ENCODE assay signal across 23 cellular contexts in the genomic region with DNA sequence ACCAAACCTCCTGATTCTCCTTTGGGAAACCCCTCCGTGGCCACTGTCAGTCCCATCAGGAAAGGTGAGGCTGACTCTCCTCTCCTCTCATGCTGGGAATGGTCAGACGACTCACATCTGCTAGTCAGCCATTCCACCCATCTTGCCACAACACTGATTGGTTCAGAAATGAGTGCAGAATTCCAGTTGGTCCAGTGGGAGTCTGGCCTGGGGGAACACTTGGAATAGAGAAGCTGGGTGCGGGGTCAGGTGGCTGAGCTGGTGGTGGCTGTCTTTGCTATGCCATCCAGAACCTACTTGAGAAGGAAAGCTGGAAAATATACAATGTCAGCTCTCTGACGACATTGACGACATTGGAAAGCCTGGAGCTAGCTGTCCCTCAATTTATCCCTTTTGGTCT. TPM values are rescaled to one million over a fixed set of nuclear protein-coding genes. Genes with fewer than 3 reads are reported as not detected.
A peak's percentile ranks its signal among the peaks of the same experiment; 100 is the strongest.
DNase-seq lines count a peak whose midpoint lies in the region; ATAC-seq and TF ChIP-seq lines count a peak whose summit lies in the region.
"Had no signal": no experiment of that assay in that cellular context is flagged by ENCODE, and none has a peak within 500 bp of the region (broad histone marks: within the 10 kb centered on the region; RNA-seq: fewer than 3 reads in every experiment).

No MANE protein-coding gene starts in this region.

- H3K4me2 ChIP-seq in trophoblast cell (ENCODE audit: low read length) = no peak overlapping the region
- H3K4me2 ChIP-seq: GM23338, PC-9 had no signal

- H2AK5ac ChIP-seq in trophoblast cell (ENCODE audit: low read length) = no peak overlapping the region

- no peak overlapping the region for H3K9ac ChIP-seq in trophoblast cell (ENCODE audit: low read length)

- H3K23ac ChIP-seq in trophoblast cell (ENCODE audit: low read length) = no peak overlapping the region

- no peak overlapping the region for H2BK120ac ChIP-seq in trophoblast cell (ENCODE audit: insufficient read depth, low read length, poor library complexity)

- TF ChIP-seq CTCF in epithelial cell of esophagus (IDR thresholded peaks at IDR 0.05; ENCODE audit: insufficient read depth, low read depth, low read length, missing control alignments) (no peak), thoracic aorta (IDR thresholded peaks at IDR 0.05) (no peak)

- H3K27ac ChIP-seq in trophoblast cell (ENCODE audit: low read depth, low read length) (no peak overlapping the region), thoracic aorta (peak overlapping the region; percentile 13 to 95)
- H3K27ac ChIP-seq: 22Rv1, HL-60, PC-9, RWPE1 had no signal

- H3K27me3 ChIP-seq in trophoblast cell (ENCODE audit: insufficient read depth, low read length) (no peaks in the 10 kb centered on the region), thoracic aorta (replicated peaks; ENCODE audit: insufficient read depth) (no peaks in the 10 kb centered on the region)

- no peak overlapping the region for H4K8ac ChIP-seq in trophoblast cell (ENCODE audit: low read depth, low read length)

- H4K91ac ChIP-seq in trophoblast cell (ENCODE audit: low read depth, low read length) = no peak overlapping the region

- peaks cover 10% of the 10 kb centered on the region for H3K79me1 ChIP-seq in trophoblast cell (ENCODE audit: low read length)

- H3K9me3 ChIP-seq in trophoblast cell (ENCODE audit: insufficient read depth, low read depth, low read length) = no peaks in the 10 kb centered on the region
- H3K9me3 ChIP-seq in thoracic aorta = no peaks in the 10 kb centered on the region
- H3K9me3 ChIP-seq: MG63 had no signal

- WGBS in trophoblast cell (ENCODE audit: extremely low coverage, insufficient coverage, insufficient read length) = no CpG with 5 or more reads among the region's 5 CpGs

- no peak overlapping the region for H3K14ac ChIP-seq in trophoblast cell (ENCODE audit: low read length)

- H3K36me3 ChIP-seq in trophoblast cell (ENCODE audit: control insufficient read depth in 1 of 2, insufficient read depth in 2 of 2, low read length in 2 of 2) (no peaks in the 10 kb centered on the region), thoracic aorta (no peaks in the 10 kb centered on the region)
- H3K36me3 ChIP-seq: MG63 had no signal

- peak overlapping the region; percentile 7 for H2BK12ac ChIP-seq in trophoblast cell (ENCODE audit: low read length)

- H3K18ac ChIP-seq in trophoblast cell (ENCODE audit: low read length) = no peak overlapping the region

- no peak overlapping the region for H2BK5ac ChIP-seq in trophoblast cell (ENCODE audit: low read depth, low read length, poor library complexity)

- H3K4me3 ChIP-seq in epithelial cell of esophagus (ENCODE audit: low read length) (no peak overlapping the region), trophoblast cell (ENCODE audit: low read depth, low read length) (no peak overlapping the region), thoracic aorta (no peak overlapping the region)
- H3K4me3 ChIP-seq: GM23338, MG63, PC-9 had no signal

- peak; percentile 45 for DNase-seq in activated effector memory CD4-positive, alpha-beta T cell treated with anti-CD3 and anti-CD28 coated beads, Interleukin-2, amount 50 U/mL, for 16 hours
- no peak for DNase-seq in activated effector memory CD4-positive, alpha-beta T cell treated with Interleukin-2 at 50 U/mL for 16 hours
- DNase-seq in epithelial cell of esophagus (ENCODE audit: low read depth) = peak; percentile 43
- no peak for DNase-seq in trophoblast cell
- DNase-seq in thoracic aorta (ENCODE audit: low spot score) = no peak
- no peak for DNase-seq in NK-92 (lab: John Stamatoyannopoulos, UW; ENCODE audit: unreplicated experiment)
- DNase-seq in GF-D8 (lab: John Stamatoyannopoulos, UW) = no peak
- DNase-seq: AML-193, DMS 273 treated with DMSO at 0.1 percent for 48 hours, Karpas-422, MG63, NCI-H1048, NCI-H1436, NCI-H1930, NCI-H345, NCI-H524 treated with DMSO at 0.1 percent for 48 hours, PC-9 had no signal

- peaks cover 13 to 15% of the 10 kb centered on the region in 2 experiments for H3K4me1 ChIP-seq in trophoblast cell (ENCODE audit: control insufficient read depth in 1 of 2, insufficient read depth in 2 of 2, low read length in 2 of 2)
- peaks cover 17 to 48% of the 10 kb centered on the region in 2 donors for H3K4me1 ChIP-seq in thoracic aorta (ENCODE audit: control insufficient read depth in 1 of 2, low read depth in 2 of 2)

- H4K12ac ChIP-seq in trophoblast cell (ENCODE audit: low read depth, low read length) = no peak overlapping the region

- H3K4ac ChIP-seq in trophoblast cell (ENCODE audit: low read depth, low read length) = no peak overlapping the region

- H2AFZ ChIP-seq in trophoblast cell (ENCODE audit: insufficient read depth, low read length, poor library complexity) = no peak overlapping the region
- H2AFZ ChIP-seq: GM23338, PC-9 had no signal

- no peak for ATAC-seq in thoracic aorta (ENCODE audit: insufficient number of reproducible peaks, low FRiP score, low read depth)
- no peak for ATAC-seq in HG02642 (IDR thresholded peaks at IDR 0.05; ENCODE audit: poor library complexity, unreplicated experiment)
- ATAC-seq: GM23338 had no signal

- H3K79me2 ChIP-seq in trophoblast cell (ENCODE audit: control insufficient read depth, insufficient read depth, low read length, poor library complexity) = peaks cover 4% of the 10 kb centered on the region

RNA-seq across cellular contexts. Expression of a gene that starts 23.6 kb away (rescaled TPM):
- polyA plus RNA-seq in trophoblast cell (2013) = 0.21 and 0.25 TPM in 2 replicates
- total RNA-seq in thoracic aorta = 1 to 10 TPM; 3.1 to 8.6 TPM

RNA-seq across cellular contexts. Expression of a gene that starts 50.5 kb away (rescaled TPM):
- 0.03 TPM in 2 replicates for polyA plus RNA-seq in trophoblast cell (2013)
- total RNA-seq in thoracic aorta = not detected
- total RNA-seq: GM23338, HT1080 had no signal

Comparison
In these comparisons a context has a peak if more than half of its experiments do, and no peak if none do; other contexts are left out.
1. DNase-seq: peak in activated effector memory CD4-positive, alpha-beta T cell treated with anti-CD3 and anti-CD28 coated beads, Interleukin-2, amount 50 U/mL, for 16 hours (single experiment) and epithelial cell of esophagus (single experiment); none in activated effector memory CD4-positive, alpha-beta T cell treated with Interleukin-2 at 50 U/mL for 16 hours (single experiment), trophoblast cell (0 of 2), thoracic aorta (single experiment), NK-92 (single experiment) and GF-D8 (single experiment).